Comparison of ENCODE assay signal across 1 cellular context in genomic region chr20:60137657-60138245, GRCh38.
TF ChIP-seq lines count a peak whose summit lies in the region.

No MANE protein-coding gene starts in this region.

TF ChIP-seq in GM12878, 131 proteins besides CTCF, POLR2A, EP300 and RAD21:
- peak; percentile 43; the same call in 1 of the 2 replicates for TF ChIP-seq SMC3 (IDR thresholded peaks at IDR 0.05; ENCODE audit: borderline replicate concordance, low read length)
- no peak for TF ChIP-seq ZBTB11 (CRISPR knock-in tag; IDR thresholded peaks at IDR 0.05)
